ENCODE assay signal across 25 cellular contexts in genomic region chr2:236575501-236575900, GRCh38. TPM values are rescaled to one million over a fixed set of nuclear protein-coding genes. Genes with fewer than 3 reads are reported as not detected.
A peak's percentile ranks its signal among the peaks of the same experiment; 100 is the strongest.
DNase-seq lines count a peak whose midpoint lies in the region; ATAC-seq and TF ChIP-seq lines count a peak whose summit lies in the region.
"Had no signal": no experiment of that assay in that cellular context is flagged by ENCODE, and none has a peak within 500 bp of the region (broad histone marks: within the 10 kb centered on the region; RNA-seq: fewer than 3 reads in every experiment).

No MANE protein-coding gene starts in this region.

- H3K18ac ChIP-seq in neuronal stem cell (ENCODE audit: low read length) = no peak overlapping the region

- no peak for TF ChIP-seq EP300 in gastroesophageal sphincter (IDR thresholded peaks at IDR 0.05)

- H4K91ac ChIP-seq in neuronal stem cell (ENCODE audit: low read depth, low read length, poor library complexity) = peak overlapping the region; percentile 47

- H2AK5ac ChIP-seq in neuronal stem cell (ENCODE audit: low read depth, low read length) = peak overlapping the region; percentile 53

- H2BK15ac ChIP-seq in neuronal stem cell (ENCODE audit: low read length) = no peak overlapping the region

- H2BK120ac ChIP-seq in neuronal stem cell (ENCODE audit: low read depth, low read length) = no peak overlapping the region

- H3K4me2 ChIP-seq in neuronal stem cell (ENCODE audit: insufficient read depth, low read length, poor library complexity, severe bottlenecking) = no peak overlapping the region

- H3K4me3 ChIP-seq in gastroesophageal sphincter = peak overlapping the region in 1 of 2 donors; percentile 69
- no peak overlapping the region for H3K4me3 ChIP-seq in neuronal stem cell (ENCODE audit: low read length in 2 of 2)
- peak overlapping the region; percentile 6 to 62 for H3K4me3 ChIP-seq in tibial artery
- H3K4me3 ChIP-seq: lung had no signal

- no peak for TF ChIP-seq CTCF in gastroesophageal sphincter (IDR thresholded peaks at IDR 0.05)
- TF ChIP-seq CTCF in tibial artery (IDR thresholded peaks at IDR 0.05) = no peak

- no peak for TF ChIP-seq POLR2A in gastroesophageal sphincter (IDR thresholded peaks at IDR 0.05)

- H4K8ac ChIP-seq in neuronal stem cell (ENCODE audit: low read depth, low read length) = no peak overlapping the region

- peaks cover 0 to 96% (median 4%) of the 10 kb centered on the region in 3 donors for H3K4me1 ChIP-seq in gastroesophageal sphincter
- peaks cover 35 to 38% of the 10 kb centered on the region in 2 donors for H3K4me1 ChIP-seq in neuronal stem cell (ENCODE audit: control insufficient read depth in 2 of 2, insufficient read depth in 1 of 2, low read depth in 1 of 2, low read length in 2 of 2)
- peaks cover 0 to 98% (median 52%) of the 10 kb centered on the region in 4 donors for H3K4me1 ChIP-seq in tibial artery
- H3K4me1 ChIP-seq: breast epithelium, parathyroid adenoma had no signal

- H3K27ac ChIP-seq in gastroesophageal sphincter = peak overlapping the region in 3 of 4 donors; percentile 60 to 90 (median 63)
- peak overlapping the region; percentile 49 for H3K27ac ChIP-seq in neuronal stem cell (replicated peaks; ENCODE audit: low read length)
- peak overlapping the region; percentile 83 to 97 for H3K27ac ChIP-seq in tibial artery
- H3K27ac ChIP-seq: 22Rv1, breast epithelium, parathyroid adenoma had no signal

- H3K36me3 ChIP-seq in gastroesophageal sphincter (peaks cover 0 to 8% of the 10 kb centered on the region in 2 donors), neuronal stem cell (replicated peaks in 1 of 2; ENCODE audit: control insufficient read depth in 2 of 2, insufficient read depth in 2 of 2, low read length in 2 of 2) (peaks cover 0 to 86% of the 10 kb centered on the region in 2 donors), tibial artery (peaks cover 3 to 5% (median 4%) of the 10 kb centered on the region in 3 donors)
- H3K36me3 ChIP-seq: breast epithelium had no signal

- H3K27me3 ChIP-seq in gastroesophageal sphincter = no peaks in the 10 kb centered on the region
- H3K27me3 ChIP-seq in neuronal stem cell (ENCODE audit: control insufficient read depth in 3 of 3, insufficient read depth in 3 of 3, low read depth in 1 of 3, low read length in 3 of 3) = no peaks in the 10 kb centered on the region
- no peaks in the 10 kb centered on the region for H3K27me3 ChIP-seq in tibial artery
- H3K27me3 ChIP-seq: breast epithelium had no signal

- no peaks in the 10 kb centered on the region for H3K79me1 ChIP-seq in neuronal stem cell (ENCODE audit: low read depth, low read length)

- no peak overlapping the region for H3K4ac ChIP-seq in neuronal stem cell (ENCODE audit: low read length)

- no peak overlapping the region for H2AFZ ChIP-seq in neuronal stem cell (ENCODE audit: low read length)
- H2AFZ ChIP-seq: parathyroid adenoma had no signal

- H3K9me3 ChIP-seq in gastroesophageal sphincter = no peaks in the 10 kb centered on the region
- peaks cover 0 to 26% of the 10 kb centered on the region in 2 donors for H3K9me3 ChIP-seq in neuronal stem cell (replicated peaks in 1 of 2; ENCODE audit: control insufficient read depth in 2 of 2, insufficient read depth in 1 of 2, low read depth in 1 of 2, low read length in 2 of 2)
- H3K9me3 ChIP-seq in tibial artery = no peaks in the 10 kb centered on the region
- H3K9me3 ChIP-seq: breast epithelium had no signal

- no peak overlapping the region for H2BK12ac ChIP-seq in neuronal stem cell (ENCODE audit: low read length)

- no peak overlapping the region for H3K14ac ChIP-seq in neuronal stem cell (ENCODE audit: low read length)

- H2BK5ac ChIP-seq in neuronal stem cell (ENCODE audit: low read length) = no peak overlapping the region

- 82 to 94% methylated on average over 5 to 8 of the region's 11 CpGs for WGBS in gastroesophageal sphincter (ENCODE audit: low coverage in 1 of 2), 2 donors
- WGBS in neuronal stem cell (ENCODE audit: extremely low coverage in 2 of 2, insufficient read length in 2 of 2, insufficient replicate concordance in 1 of 2), 2 donors = no CpG with 5 or more reads among the region's 11 CpGs

- ATAC-seq in gastroesophageal sphincter (no peak), GM19455 (IDR thresholded peaks at IDR 0.05; ENCODE audit: unreplicated experiment) (no peak)
- ATAC-seq: stimulated activated memory B cell treated with anti-CD40 and anti-IgM and Interleukin-4, amounts not matched to agents 10 μg/mL and 1 μg/mL and 100 μg/mL, for 72 hours had no signal

- H3K23ac ChIP-seq in neuronal stem cell (ENCODE audit: low read depth, low read length, poor library complexity) = no peak overlapping the region

- H3K9ac ChIP-seq in neuronal stem cell (ENCODE audit: low read depth, low read length, poor library complexity) = peak overlapping the region; percentile 6
- H3K9ac ChIP-seq: parathyroid adenoma had no signal

- intact Hi-C loops in tibial artery (cut with DNase I; ENCODE audit: low total_unique reads) = loop anchor here (5.0 to 10.0 kb wide), 2 partner anchors 157 to 449 kb away; no protein-coding TSS in a partner anchor

- DNase-seq in NCI-H526 (lab: John Stamatoyannopoulos, UW) = peak; percentile 11 to 21
- no peak for DNase-seq in NCI-H526 treated with DMSO at 0.1 percent for 48 hours (lab: John Stamatoyannopoulos, UW)
- DNase-seq in neuronal stem cell (ENCODE audit: low spot score) = no peak
- no peak for DNase-seq in tibial artery
- no peak for DNase-seq in NCI-H345 (lab: John Stamatoyannopoulos, UW)
- DNase-seq in stimulated activated CD4-positive, alpha-beta T cell treated with anti-CD3 and anti-CD28 coated beads, Interleukin-4, amount 100 ng/mL, for 4 hours = no peak
- DNase-seq: activated CD4-positive, alpha-beta T cell treated with anti-CD3 and anti-CD28 coated beads, Interleukin-2, amount 50 U/mL, for 4 hours; activated CD8-positive, alpha-beta memory T cell treated with anti-CD3 and anti-CD28 coated beads, Interleukin-2, amount 50 U/mL, for 4 hours; activated effector memory CD4-positive, alpha-beta T cell treated with Interleukin-2 at 50 U/mL for 16 hours; activated naive CD8-positive, alpha-beta T cell treated with anti-CD3 and anti-CD28 coated beads, Interleukin-2, amount 10 ng/mL, durations not matched to agents 7 days and 5 days; GDM1; KG1; NCI-H146; NCI-H2171; RPMI8226; stimulated activated CD4-positive, alpha-beta T cell treated with anti-CD3 and anti-CD28 coated beads, Interleukin-1b, Interleukin-23, amount 100 ng/mL, for 48 hours had no signal

RNA-seq across cellular contexts. Expression of gene ACKR3, which starts 5.9 kb away (rescaled TPM):
- total RNA-seq in gastroesophageal sphincter = 10 to 100 TPM; 21.0 to 68.5 (median 42.5) TPM
- 4.4 TPM for polyA plus RNA-seq in neuronal stem cell (2013, experiment 1 of 2)
- polyA plus RNA-seq in neuronal stem cell (2013, experiment 2 of 2) = 4.3 TPM
- total RNA-seq: HT1080, myocyte had no signal

Comparison
In these comparisons a context has a peak if more than half of its experiments do, and no peak if none do; other contexts are left out.
1. DNase-seq: peak in NCI-H526 (2 of 2); none in NCI-H526 treated with DMSO at 0.1 percent for 48 hours (single experiment), neuronal stem cell (single experiment), tibial artery (0 of 2), NCI-H345 (single experiment) and stimulated activated CD4-positive, alpha-beta T cell treated with anti-CD3 and anti-CD28 coated beads, Interleukin-4, amount 100 ng/mL, for 4 hours (0 of 2).
2. H3K4me3 ChIP-seq: peak in tibial artery (2 of 2); none in neuronal stem cell (0 of 2).
3. Peak in every context shown above with its lines, with median percentiles within 50 percentile points of each other: H3K27ac ChIP-seq.